18 cellular contexts compared by ENCODE assay signal in genomic region chr19:6626764-6627163, GRCh38. TPM values are rescaled to one million over a fixed set of nuclear protein-coding genes. Genes with fewer than 3 reads are reported as not detected.
DNase-seq lines count a peak whose midpoint lies in the region; ATAC-seq, FAIRE-seq and TF ChIP-seq lines count a peak whose summit lies in the region.
"Had no signal": no experiment of that assay in that cellular context is flagged by ENCODE, and none has a peak within 500 bp of the region (broad histone marks: within the 10 kb centered on the region; RNA-seq: fewer than 3 reads in every experiment).

No MANE protein-coding gene starts in this region.

- H4K20me1 ChIP-seq in OCI-LY7 (ENCODE audit: insufficient read depth, low read length) (no peaks in the 10 kb centered on the region), K562 (replicated peaks; ENCODE audit: control insufficient read depth, insufficient read depth, low read length) (no peaks in the 10 kb centered on the region)

- H3K4me2 ChIP-seq in A549 (no peak overlapping the region), OCI-LY7 (ENCODE audit: low read length) (no peak overlapping the region), K562 (ENCODE audit: insufficient read depth, low read length) (no peak overlapping the region)

- H3K9me1 ChIP-seq in K562 (ENCODE audit: control insufficient read depth, insufficient read depth, low read length): no peaks in the 10 kb centered on the region

- no peaks in the 10 kb centered on the region for H3K79me2 ChIP-seq in OCI-LY7 (ENCODE audit: insufficient read depth, low read depth, low read length)
- no peaks in the 10 kb centered on the region for H3K79me2 ChIP-seq in K562 (ENCODE audit: control insufficient read depth, insufficient read depth, low read length)

- no peaks in the 10 kb centered on the region for H3K9me2 ChIP-seq in OCI-LY7 (ENCODE audit: insufficient read depth, low read length)

- H3K9me3 ChIP-seq in A549 (0 out of 3 replicates have a peak, but pooled peaks cover 2% of the 10 kb centered on the region), OCI-LY7 (ENCODE audit: low read length) (peaks cover 22% of the 10 kb centered on the region), K562 (replicated peaks; ENCODE audit: control insufficient read depth, insufficient read depth, low read depth, low read length) (no peaks in the 10 kb centered on the region), gastrocnemius medialis (no peaks in the 10 kb centered on the region)

- no peak for TF ChIP-seq EP300 in A549 (IDR thresholded peaks at IDR 0.05)
- no peak for TF ChIP-seq EP300 in K562 (IDR thresholded peaks at IDR 0.05; ENCODE audit: low read length)

- in situ Hi-C loops in K562 (cut with MboI) (no loop called here), gastrocnemius medialis (cut with MboI; ENCODE audit: low sequenced_read_pairs in 4 of 4) (loop anchor here in 3 of 4 donors (10.0 to 25.0 kb wide), 2 partner anchors 102 to 236 kb away; no protein-coding TSS in a partner anchor)

- H3K36me3 ChIP-seq in OCI-LY7 (ENCODE audit: insufficient read depth, low read length) (no peaks in the 10 kb centered on the region), K562 (ENCODE audit: control insufficient read depth, insufficient read depth, low read length) (no peaks in the 10 kb centered on the region), gastrocnemius medialis (no peaks in the 10 kb centered on the region)

- POLR2A ChIA-PET in A549 (lab: Yijun Ruan, JAX): no interaction called here
- POLR2A ChIA-PET in OCI-LY7 (lab: Charles Lee): no interaction called here
- POLR2A ChIA-PET in K562 (lab: Yijun Ruan, JAX): no interaction called here

- no peak overlapping the region for H3K27ac ChIP-seq in A549
- H3K27ac ChIP-seq in OCI-LY7 (ENCODE audit: low read depth, low read length, poor library complexity, severe bottlenecking): no peak overlapping the region
- no peak overlapping the region for H3K27ac ChIP-seq in K562 (ENCODE audit: extremely low read depth, low read depth, low read length)
- H3K27ac ChIP-seq in gastrocnemius medialis: no peak overlapping the region
- H3K27ac ChIP-seq: C4-2B had no signal

- ATAC-seq in A549: no peak
- ATAC-seq in K562: no peak
- no peak for ATAC-seq in gastrocnemius medialis

- CTCF ChIA-PET in A549 (lab: Yijun Ruan, JAX): no interaction called here
- CTCF ChIA-PET in OCI-LY7 (lab: Charles Lee; ENCODE audit: unreplicated experiment): no interaction called here
- CTCF ChIA-PET in K562 (lab: Yijun Ruan, JAX; ENCODE audit: low intra/inter-chr PET ratio): no interaction called here

- H3K27me3 ChIP-seq in K562 (ENCODE audit: control insufficient read depth in 2 of 2, insufficient read depth in 2 of 2, low read length in 2 of 2): no peaks in the 10 kb centered on the region
- peaks cover 0 to 2% (median 0%) of the 10 kb centered on the region in 3 donors for H3K27me3 ChIP-seq in gastrocnemius medialis

- TF ChIP-seq POLR2A in A549 (IDR thresholded peaks at IDR 0.05; ENCODE audit: low read length): no peak
- TF ChIP-seq POLR2A in K562 (conservative IDR thresholded peaks at IDR 0.05): no peak
- TF ChIP-seq POLR2A in gastrocnemius medialis (IDR thresholded peaks at IDR 0.05): no peak

- BruUV-seq in OCI-LY7 (replicated peaks; lab: Mats Ljungman, UMichigan): no TSS peak
- no TSS peak for BruUV-seq in K562 (replicated peaks; lab: Mats Ljungman, UMichigan)

- TF ChIP-seq CTCF in A549 (IDR thresholded peaks at IDR 0.05) (no peak), OCI-LY7 (conservative IDR thresholded peaks at IDR 0.05; ENCODE audit: low read length) (no peak), K562 (IDR thresholded peaks at IDR 0.05 in 2 of 3, conservative IDR thresholded peaks at IDR 0.05 in 1 of 3; ENCODE audit: insufficient read depth in 2 of 3, low read depth in 1 of 3, low read length in 3 of 3) (no peak), gastrocnemius medialis (IDR thresholded peaks at IDR 0.05 in 4 of 5, conservative IDR thresholded peaks at IDR 0.05 in 1 of 5) (no peak)

- FAIRE-seq in A549 (lab: Jason Lieb, UNC) (no peak), GM19239 (lab: Jason Lieb, UNC) (peak; percentile 4), K562 (lab: Jason Lieb, UNC) (no peak)
- FAIRE-seq: A204.1, D721Med, G401.6, H1 had no signal

- H3K4me1 ChIP-seq in A549 (no peaks in the 10 kb centered on the region), OCI-LY7 (ENCODE audit: insufficient read depth, low read length, poor library complexity, severe bottlenecking) (peaks cover 15% of the 10 kb centered on the region), K562 (replicated peaks in 1 of 2; ENCODE audit: control insufficient read depth in 2 of 2, insufficient read depth in 2 of 2, low read length in 2 of 2) (no peaks in the 10 kb centered on the region; a peak in 1 of 5 replicates), gastrocnemius medialis (no peaks in the 10 kb centered on the region)
- H3K4me1 ChIP-seq: Caco-2 had no signal

- H3K9ac ChIP-seq in K562 (ENCODE audit: insufficient read depth in 1 of 2, low read depth in 2 of 2, low read length in 2 of 2): no peak overlapping the region

- intact Hi-C loops in OCI-LY7 (cut with micrococcal nuclease; ENCODE audit: unreplicated experiment): no loop called here
- intact Hi-C loops in K562 (cut with micrococcal nuclease): no loop called here
- intact Hi-C loops in cardiac septum (cut with DNase I): no loop called here
- intact Hi-C loops in gastrocnemius medialis (cut with DNase I; ENCODE audit: low total_unique reads): no loop called here

- H3K4me3 ChIP-seq in A549 (no peak overlapping the region), OCI-LY7 (ENCODE audit: low read depth, low read length, poor library complexity, severe bottlenecking) (no peak overlapping the region), K562 (no peak overlapping the region), gastrocnemius medialis (no peak overlapping the region)

- no peak for TF ChIP-seq RAD21 in A549 (conservative IDR thresholded peaks at IDR 0.05 in 1 of 2, IDR thresholded peaks at IDR 0.05 in 1 of 2)
- no peak for TF ChIP-seq RAD21 in K562 (CRISPR knock-in tag; conservative IDR thresholded peaks at IDR 0.05 in 1 of 2, IDR thresholded peaks at IDR 0.05 in 1 of 2)

- no peak overlapping the region for H2AFZ ChIP-seq in OCI-LY7 (ENCODE audit: low read length)
- no peak overlapping the region for H2AFZ ChIP-seq in K562 (ENCODE audit: low read depth, low read length)

- DNase-seq in A549 (ENCODE audit: low read depth in 1 of 2, low spot score in 1 of 2) (no peak), GM19239 (ENCODE audit: insufficient read length, low spot score) (no peak), OCI-LY7 (ENCODE audit: low spot score) (peak; percentile 40), K562 (ENCODE audit: extremely low read depth in 1 of 4, low spot score in 3 of 4) (no peak), cardiac septum (ENCODE audit: low spot score) (no peak), gastrocnemius medialis (no peak)
- DNase-seq in activated T-cell treated with anti-CD3 and anti-CD28 coated beads, Interleukin-2, amount 50 U/mL, for 48 hours: no peak
- DNase-seq: AML-193; Caco-2; CD4-positive, alpha-beta T cell; H9 had no signal

RNA-seq across cellular contexts. Expression of gene CD70, which starts 35.8 kb away (rescaled TPM):
- polyA plus RNA-seq in A549 (2011; rRNA removed) (7.7 and 10.0 TPM in 2 replicates), A549 (2017; fragmentation: RNase III; extraction: RNeasy Plus Mini Kit Qiagen cat#74134 plus additional on column Dnase treatment) (25.0 to 43.3 TPM (median 35.7 TPM) in 3 replicates), K562 (2011; rRNA removed) (0.33 and 1.6 TPM in 2 replicates), K562 (2014; fragmentation: Illumina TruSeq; extraction: Trizol) (0.64 TPM in 1 of 2 replicates, not detected in the other), K562 (2014; fragmentation: Nextera tagmentation; extraction: Ambion mirVana) (under 1 TPM in 1 of 2 experiments, not detected in 1; 0.06 TPM), K562 (2014; rRNA removed) (0.32 and 0.42 TPM in 2 replicates)
- polyA plus RNA-seq in A549 (2012; cell fraction: cytosol; rRNA removed): 19.2 and 29.9 TPM in 2 replicates
- 27.0 and 38.1 TPM in 2 replicates for polyA plus RNA-seq in A549 (2012; cell fraction: nucleus; rRNA removed)
- polyA minus RNA-seq in A549 (2011; rRNA and poly(A)+ RNA removed): 4.9 and 5.6 TPM in 2 replicates
- total RNA-seq in OCI-LY7 (2014; rRNA removed; shearing (Covaris generic)): 111 and 165 TPM in 2 replicates
- total RNA-seq in OCI-LY7 (2022) (80.5 and 88.2 TPM in 2 replicates), K562 (2014; rRNA removed) (not detected in 2 replicates), K562 (2014; rRNA removed; fragmentation: Illumina TruSeq; extraction: Trizol) (not detected in 2 replicates), K562 (2015; rRNA removed; fragmentation: Illumina TruSeq; extraction: Trizol) (0.33 and 0.64 TPM in 2 replicates), K562 (2021) (0.58 and 1.5 TPM in 2 replicates), cardiac septum (not detected), gastrocnemius medialis (not detected)
- 0.60 and 0.67 TPM in 2 replicates for total RNA-seq in K562 (2011; cell fraction: chromatin; rRNA removed; ENCODE audit: low replicate concordance)
- 0.50 TPM in 1 of 2 replicates, not detected in the other for total RNA-seq in K562 (2011; cell fraction: nucleolus; rRNA removed)
- total RNA-seq in K562 (2011; cell fraction: nucleoplasm; rRNA removed): not detected in 2 replicates
- 1.00 and 2.4 TPM in 2 replicates for polyA plus RNA-seq in K562 (2011; cell fraction: cytosol; rRNA removed)
- 1.7 and 2.5 TPM in 2 replicates for polyA plus RNA-seq in K562 (2011; cell fraction: nucleus; rRNA removed)
- polyA plus RNA-seq in K562 (2012): 0.36 and 3.3 TPM in 2 replicates
- polyA minus RNA-seq in K562 (2011; rRNA and poly(A)+ RNA removed): not detected in 2 replicates
- polyA minus RNA-seq in K562 (2011; cell fraction: cytosol; rRNA and poly(A)+ RNA removed): 2.8 TPM in 1 of 2 replicates, not detected in the other
- polyA minus RNA-seq in K562 (2011; cell fraction: nucleus; rRNA and poly(A)+ RNA removed): 0.40 and 1.1 TPM in 2 replicates
- total RNA-seq: Caco-2; CD4-positive, alpha-beta T cell; HT-29 had no signal
- polyA plus RNA-seq: BJ had no signal

RNA-seq across cellular contexts. Expression of gene TNFSF14, which starts 43.2 kb away (rescaled TPM):
- 0.12 and 0.25 TPM in 2 replicates for polyA plus RNA-seq in A549 (2011; rRNA removed)
- polyA plus RNA-seq in A549 (2012; cell fraction: cytosol; rRNA removed): 0.01 TPM in 2 replicates
- 0.29 and 0.66 TPM in 2 replicates for polyA plus RNA-seq in A549 (2012; cell fraction: nucleus; rRNA removed)
- polyA plus RNA-seq in A549 (2017; fragmentation: RNase III; extraction: RNeasy Plus Mini Kit Qiagen cat#74134 plus additional on column Dnase treatment): 0.40 to 0.49 TPM (median 0.46 TPM) in 3 replicates
- not detected in 2 replicates for polyA minus RNA-seq in A549 (2011; rRNA and poly(A)+ RNA removed)
- total RNA-seq in OCI-LY7 (2014; rRNA removed; shearing (Covaris generic)): 0.05 TPM in 1 of 2 replicates, not detected in the other
- total RNA-seq in OCI-LY7 (2022): not detected in 2 replicates
- total RNA-seq in K562 (2011; cell fraction: chromatin; rRNA removed; ENCODE audit: low replicate concordance): 0.26 and 0.42 TPM in 2 replicates
- 0.39 and 0.50 TPM in 2 replicates for total RNA-seq in K562 (2011; cell fraction: nucleolus; rRNA removed)
- 0.15 and 0.76 TPM in 2 replicates for total RNA-seq in K562 (2011; cell fraction: nucleoplasm; rRNA removed)
- 0.08 TPM in 1 of 2 replicates, not detected in the other for total RNA-seq in K562 (2014; rRNA removed)
- 0.04 and 0.06 TPM in 2 replicates for total RNA-seq in K562 (2014; rRNA removed; fragmentation: Illumina TruSeq; extraction: Trizol)
- 0.04 and 0.07 TPM in 2 replicates for total RNA-seq in K562 (2015; rRNA removed; fragmentation: Illumina TruSeq; extraction: Trizol)
- total RNA-seq in K562 (2021): 0.20 and 0.42 TPM in 2 replicates
- polyA plus RNA-seq in K562 (2011; rRNA removed): 0.32 and 0.38 TPM in 2 replicates
- polyA plus RNA-seq in K562 (2011; cell fraction: cytosol; rRNA removed): 0.55 and 0.59 TPM in 2 replicates
- 0.27 and 0.34 TPM in 2 replicates for polyA plus RNA-seq in K562 (2011; cell fraction: nucleus; rRNA removed)
- 0.20 and 0.26 TPM in 2 replicates for polyA plus RNA-seq in K562 (2012)
- polyA plus RNA-seq in K562 (2014; fragmentation: Illumina TruSeq; extraction: Trizol): 0.12 and 0.15 TPM in 2 replicates
- polyA plus RNA-seq in K562 (2014; fragmentation: Nextera tagmentation; extraction: Ambion mirVana): under 1 TPM; 0.01 to 0.04 TPM
- not detected in 2 replicates for polyA plus RNA-seq in K562 (2014; rRNA removed)
- polyA minus RNA-seq in K562 (2011; rRNA and poly(A)+ RNA removed): 0.74 and 0.87 TPM in 2 replicates
- polyA minus RNA-seq in K562 (2011; cell fraction: cytosol; rRNA and poly(A)+ RNA removed): 0.29 TPM in 1 of 2 replicates, not detected in the other
- 0.11 and 0.13 TPM in 2 replicates for polyA minus RNA-seq in K562 (2011; cell fraction: nucleus; rRNA and poly(A)+ RNA removed)
- 0.35 TPM for total RNA-seq in cardiac septum
- not detected for total RNA-seq in gastrocnemius medialis
- total RNA-seq: Caco-2, H1, H9, HT-29 had no signal
- polyA plus RNA-seq: BJ had no signal

Comparison
In these comparisons a context has a peak if more than half of its experiments do, and no peak if none do; other contexts are left out.
1. RNA of gene CD70, which starts 35.8 kb away (total RNA-seq): 80.5 to 165 TPM in OCI-LY7; 0.33 to 1.5 TPM in K562, not detected in cardiac septum (single experiment) and not detected in gastrocnemius medialis; every median in the first group is over 10 times any median in the second.
2. Of the 35 proteins assayed by ChIP-seq in both K562 and A549: peak only in K562: none; only in A549: none; in both: ZFP36; in neither: 34.